1 cellular context compared by ENCODE assay signal in genomic region chr20:17958326-17959256, GRCh38.
TF ChIP-seq lines count a peak whose summit lies in the region.

No MANE protein-coding gene starts in this region.

TF ChIP-seq in HepG2, 621 proteins besides CTCF, POLR2A, EP300 and RAD21 (continued from another document and continues in another):
- no peak for TF ChIP-seq TIGD3 (CRISPR knock-in tag; IDR thresholded peaks at IDR 0.05; ENCODE audit: borderline replicate concordance)
- peak; percentile 41 for TF ChIP-seq NFYC (CRISPR knock-in tag; IDR thresholded peaks at IDR 0.05)
- TF ChIP-seq ZNF614 (CRISPR knock-in tag; IDR thresholded peaks at IDR 0.05; ENCODE audit: borderline replicate concordance), result peak; percentile 66; the same call in 1 of the 2 replicates
- no peak for TF ChIP-seq SOX6 (IDR thresholded peaks at IDR 0.05)
- peak; percentile 64; the same call in 1 of the 2 replicates for TF ChIP-seq SOX6 (CRISPR knock-in tag; IDR thresholded peaks at IDR 0.05)
- TF ChIP-seq SMAD3 (CRISPR knock-in tag; IDR thresholded peaks at IDR 0.05), result no peak
- peak; percentile 33; the same call in 1 of the 2 replicates for TF ChIP-seq SOX13 (IDR thresholded peaks at IDR 0.05)
- TF ChIP-seq SOX13 (CRISPR knock-in tag; conservative IDR thresholded peaks at IDR 0.05 in 1 of 2, IDR thresholded peaks at IDR 0.05 in 1 of 2), result peak in 1 of 2 experiments; percentile 80; a peak in 2 of 4 replicates
- no peak for TF ChIP-seq ZNF563 (CRISPR knock-in tag; IDR thresholded peaks at IDR 0.05)
- 0 out of 2 replicates have a peak, but pooled peaks have one; percentile 68 for TF ChIP-seq ZNF710 (CRISPR knock-in tag; IDR thresholded peaks at IDR 0.05; ENCODE audit: borderline replicate concordance)
- peak; percentile 57; the same call in 1 of the 2 replicates for TF ChIP-seq SALL2 (CRISPR knock-in tag; IDR thresholded peaks at IDR 0.05)
- peak; percentile 40; the same call in 1 of the 2 replicates for TF ChIP-seq ZC3H4 (CRISPR knock-in tag; IDR thresholded peaks at IDR 0.05; ENCODE audit: borderline replicate concordance)
- TF ChIP-seq ZKSCAN8 (CRISPR knock-in tag; IDR thresholded peaks at IDR 0.05; ENCODE audit: borderline replicate concordance), result peak; percentile 39; the same call in 1 of the 2 replicates
- 0 out of 2 replicates have a peak, but pooled peaks have one; percentile 31 for TF ChIP-seq ZNF564 (CRISPR knock-in tag; IDR thresholded peaks at IDR 0.05)
- no peak for TF ChIP-seq SP2 (CRISPR knock-in tag; IDR thresholded peaks at IDR 0.05)
- 0 out of 2 replicates have a peak, but pooled peaks have one; percentile 13 for TF ChIP-seq TFDP2 (CRISPR knock-in tag; IDR thresholded peaks at IDR 0.05)
- no peak; the same call in 1 of the 2 replicates for TF ChIP-seq ZNF558 (CRISPR knock-in tag; IDR thresholded peaks at IDR 0.05; ENCODE audit: borderline replicate concordance)
- TF ChIP-seq SNRNP70 (IDR thresholded peaks at IDR 0.05; ENCODE audit: low read depth, low read length), result no peak
- TF ChIP-seq ZNF713 (CRISPR knock-in tag; IDR thresholded peaks at IDR 0.05), result no peak
- peak; percentile 53; the same call in 1 of the 2 replicates for TF ChIP-seq CEBPG (CRISPR knock-in tag; IDR thresholded peaks at IDR 0.05)
- TF ChIP-seq MIXL1 (CRISPR knock-in tag; IDR thresholded peaks at IDR 0.05), result peak; percentile 79; the same call in 1 of the 2 replicates
- TF ChIP-seq ZNF207 (IDR thresholded peaks at IDR 0.05; ENCODE audit: borderline replicate concordance), result no peak
- TF ChIP-seq ZBTB40 (IDR thresholded peaks at IDR 0.05), result no peak
- TF ChIP-seq ZBTB40 (CRISPR knock-in tag; IDR thresholded peaks at IDR 0.05), result no peak
- TF ChIP-seq NR2F6 (IDR thresholded peaks at IDR 0.05), result no peak; the same call in 1 of the 2 replicates
- TF ChIP-seq NR2F6 (CRISPR knock-in tag; IDR thresholded peaks at IDR 0.05), result peak; percentile 48; the same call in 1 of the 2 replicates
- TF ChIP-seq ZNF780A (CRISPR knock-in tag; IDR thresholded peaks at IDR 0.05), result no peak
- TF ChIP-seq RBM22 (optimal IDR thresholded peaks at IDR 0.05; ENCODE audit: low read length), result peak; percentile 100
- TF ChIP-seq HOMEZ (CRISPR knock-in tag; IDR thresholded peaks at IDR 0.05; ENCODE audit: low read depth), result no peak; the same call in 1 of the 2 replicates
- TF ChIP-seq ZNF83 (CRISPR knock-in tag; IDR thresholded peaks at IDR 0.05; ENCODE audit: borderline replicate concordance), result no peak
- peak; percentile 83; the same call in 1 of the 2 replicates for TF ChIP-seq HDAC2 (CRISPR knock-in tag; IDR thresholded peaks at IDR 0.05)
- TF ChIP-seq REST (IDR thresholded peaks at IDR 0.05; ENCODE audit: borderline replicate concordance in 1 of 2, low read depth in 1 of 2, low read length in 2 of 2), result peak in 1 of 2 experiments; percentile 39; a peak in 1 of 4 replicates
- peak; percentile 72 for TF ChIP-seq HNF4A (CRISPR knock-in tag; IDR thresholded peaks at IDR 0.05)
- TF ChIP-seq NCOA2 (CRISPR knock-in tag; IDR thresholded peaks at IDR 0.05), result peak; percentile 92
- TF ChIP-seq KDM6A (CRISPR knock-in tag; IDR thresholded peaks at IDR 0.05; ENCODE audit: low read depth), result no peak
- TF ChIP-seq CHCHD3 (CRISPR knock-in tag; IDR thresholded peaks at IDR 0.05), result 0 out of 2 replicates have a peak, but pooled peaks have one; percentile 76
- TF ChIP-seq AFF4 (CRISPR knock-in tag; IDR thresholded peaks at IDR 0.05), result peak; percentile 83; the same call in 1 of the 2 replicates
